Comparison of ENCODE assay signal across 22 cellular contexts in genomic region chr10:80392250-80392649, GRCh38. TPM values are rescaled to one million over a fixed set of nuclear protein-coding genes. Genes with fewer than 3 reads are reported as not detected.
A peak's percentile ranks its signal among the peaks of the same experiment; 100 is the strongest.
DNase-seq lines count a peak whose midpoint lies in the region; ATAC-seq, FAIRE-seq and TF ChIP-seq lines count a peak whose summit lies in the region.
"Had no signal": no experiment of that assay in that cellular context is flagged by ENCODE, and none has a peak within 500 bp of the region (broad histone marks: within the 10 kb centered on the region; RNA-seq: fewer than 3 reads in every experiment).

No MANE protein-coding gene starts in this region.

- ATAC-seq in left lobe of liver = peak; percentile 71
- no peak for ATAC-seq in HG03342 (IDR thresholded peaks at IDR 0.05; ENCODE audit: unreplicated experiment)
- no peak for ATAC-seq in HG02610 (IDR thresholded peaks at IDR 0.05; ENCODE audit: unreplicated experiment)
- no peak for ATAC-seq in activated CD8-positive, alpha-beta T cell treated with anti-CD3 and anti-CD28 coated beads for 36 hours
- ATAC-seq: A549; CD8-positive, alpha-beta T cell; Panc1 had no signal

- no peak for FAIRE-seq in bronchial epithelial cell (lab: Jason Lieb, UNC)
- FAIRE-seq: A549, D721Med, GM12892 had no signal

- H3K4me3 ChIP-seq in bronchial epithelial cell (ENCODE audit: low read depth, low read length) = no peak overlapping the region
- H3K4me3 ChIP-seq: A549 had no signal

- TF ChIP-seq CTCF in bronchial epithelial cell (IDR thresholded peaks at IDR 0.05; ENCODE audit: insufficient read depth, low read length, severe bottlenecking) = no peak
- no peak for TF ChIP-seq CTCF in activated CD8-positive, alpha-beta T cell treated with anti-CD3 and anti-CD28 coated beads for 36 hours (IDR thresholded peaks at IDR 0.05)

- no peaks in the 10 kb centered on the region for H3K27me3 ChIP-seq in bronchial epithelial cell (ENCODE audit: control insufficient read depth, insufficient read depth, low read length)

- POLR2A ChIA-PET in activated CD8-positive, alpha-beta T cell treated with anti-CD3 and anti-CD28 coated beads for 36 hours (lab: Charles Lee) = no interaction called here

- no peak overlapping the region for H3K27ac Mint-ChIP-seq in activated CD8-positive, alpha-beta T cell treated with anti-CD3 and anti-CD28 coated beads for 36 hours
- H3K27ac Mint-ChIP-seq: CD8-positive, alpha-beta T cell; HFFc6; IgD-negative memory B cell had no signal

- no peaks in the 10 kb centered on the region for H3K9me3 Mint-ChIP-seq in activated CD8-positive, alpha-beta T cell treated with anti-CD3 and anti-CD28 coated beads for 36 hours
- H3K9me3 Mint-ChIP-seq: CD8-positive, alpha-beta T cell; HFFc6; IgD-negative memory B cell had no signal

- H3K36me3 Mint-ChIP-seq in activated CD8-positive, alpha-beta T cell treated with anti-CD3 and anti-CD28 coated beads for 36 hours (ENCODE audit: low read depth) = no peaks in the 10 kb centered on the region
- H3K36me3 Mint-ChIP-seq: CD8-positive, alpha-beta T cell; IgD-negative memory B cell had no signal

- no peaks in the 10 kb centered on the region for H3K4me1 Mint-ChIP-seq in activated CD8-positive, alpha-beta T cell treated with anti-CD3 and anti-CD28 coated beads for 36 hours (ENCODE audit: low read depth)

- H3K36me3 ChIP-seq in bronchial epithelial cell (ENCODE audit: control insufficient read depth, insufficient read depth, low read length) = no peaks in the 10 kb centered on the region

- no peak overlapping the region for H3K4me3 Mint-ChIP-seq in activated CD8-positive, alpha-beta T cell treated with anti-CD3 and anti-CD28 coated beads for 36 hours
- H3K4me3 Mint-ChIP-seq: CD8-positive, alpha-beta T cell; HFFc6 had no signal

- no peaks in the 10 kb centered on the region for H3K27me3 Mint-ChIP-seq in activated CD8-positive, alpha-beta T cell treated with anti-CD3 and anti-CD28 coated beads for 36 hours
- H3K27me3 Mint-ChIP-seq: IgD-negative memory B cell had no signal

- DNase-seq in CD1c-positive myeloid dendritic cell (ENCODE audit: extremely low spot score) (peak; percentile 59), NOMO-1 treated with DMSO at 0.1 percent for 48 hours (lab: John Stamatoyannopoulos, UW; ENCODE audit: unreplicated experiment) (peak; percentile 44), bronchial epithelial cell (ENCODE audit: low read depth) (peak; percentile 40), left lobe of liver (ENCODE audit: low spot score) (no peak)
- DNase-seq in stimulated activated CD4-positive, alpha-beta T cell treated with anti-CD3 and anti-CD28 coated beads, Interleukin-4, amount 100 ng/mL, for 24 hours = no peak
- no peak for DNase-seq in activated CD8-positive, alpha-beta T cell treated with anti-CD3 and anti-CD28 coated beads for 36 hours
- DNase-seq: CD8-positive, alpha-beta T cell; H7; HFFc6; Kasumi-1; MM.1S; NCI-H1694 treated with DMSO at 0.1 percent for 48 hours; SW 1271 had no signal

- intact Hi-C loops in activated CD8-positive, alpha-beta T cell treated with anti-CD3 and anti-CD28 coated beads for 36 hours (cut with micrococcal nuclease) = no loop called here

- CTCF ChIA-PET in activated CD8-positive, alpha-beta T cell treated with anti-CD3 and anti-CD28 coated beads for 36 hours (lab: Charles Lee) = interaction anchor here (0.6 to 2.5 kb wide), 2 partner anchors 14 to 46 kb away, joined by 3 to 8 read pairs; no protein-coding TSS in a partner anchor

RNA-seq across cellular contexts. Expression of gene PRXL2A, which starts 16.1 kb away (rescaled TPM):
- total RNA-seq in bronchial epithelial cell = 24.5 and 50.3 TPM in 2 replicates
- 82.1 TPM for total RNA-seq in left lobe of liver
- 10 to 100 TPM; 21.0 to 22.7 TPM for total RNA-seq in activated CD8-positive, alpha-beta T cell treated with anti-CD3 and anti-CD28 coated beads for 36 hours

RNA-seq across cellular contexts. Expression of gene DYDC2, which starts 35.7 kb away (rescaled TPM):
- not detected in 2 replicates for total RNA-seq in bronchial epithelial cell
- 0.48 TPM for total RNA-seq in left lobe of liver
- under 1 TPM in 1 of 2 experiments, not detected in 1; 0.70 TPM for total RNA-seq in activated CD8-positive, alpha-beta T cell treated with anti-CD3 and anti-CD28 coated beads for 36 hours
- total RNA-seq: CD8-positive, alpha-beta T cell; HFFc6; NCI-H460 had no signal

RNA-seq across cellular contexts. Expression of gene DYDC1, which starts 35.7 kb away (rescaled TPM):
- total RNA-seq in bronchial epithelial cell = not detected in 2 replicates
- not detected for total RNA-seq in left lobe of liver
- total RNA-seq in activated CD8-positive, alpha-beta T cell treated with anti-CD3 and anti-CD28 coated beads for 36 hours = not detected
- total RNA-seq: CD8-positive, alpha-beta T cell; H7; HFFc6; HT1080; NCI-H460 had no signal

Comparison
In these comparisons a context has a peak if more than half of its experiments do, and no peak if none do; other contexts are left out.
1. DNase-seq: peak in CD1c-positive myeloid dendritic cell (single experiment), NOMO-1 treated with DMSO at 0.1 percent for 48 hours (single experiment) and bronchial epithelial cell (single experiment); none in left lobe of liver (single experiment), stimulated activated CD4-positive, alpha-beta T cell treated with anti-CD3 and anti-CD28 coated beads, Interleukin-4, amount 100 ng/mL, for 24 hours (single experiment) and activated CD8-positive, alpha-beta T cell treated with anti-CD3 and anti-CD28 coated beads for 36 hours (single experiment).